In genomic region chr15:84983299-84983698, GRCh38 we compare ENCODE assay signal across 9 cellular contexts. TPM values are rescaled to one million over a fixed set of nuclear protein-coding genes. Genes with fewer than 3 reads are reported as not detected.
DNase-seq lines count a peak whose midpoint lies in the region; ATAC-seq, FAIRE-seq and TF ChIP-seq lines count a peak whose summit lies in the region.
"Had no signal": no experiment of that assay in that cellular context is flagged by ENCODE, and none has a peak within 500 bp of the region (broad histone marks: within the 10 kb centered on the region; RNA-seq: fewer than 3 reads in every experiment).

No MANE protein-coding gene starts in this region.

- no peaks in the 10 kb centered on the region for H3K27me3 ChIP-seq in Caco-2 (replicated peaks; ENCODE audit: control insufficient read depth, insufficient read depth, low read length)
- H3K27me3 ChIP-seq in PC-9 (ENCODE audit: insufficient read depth, low read depth) = no peaks in the 10 kb centered on the region
- H3K27me3 ChIP-seq in endothelial cell of umbilical vein (ENCODE audit: control insufficient read depth in 2 of 2, insufficient read depth in 2 of 2, low read length in 2 of 2) = no peaks in the 10 kb centered on the region
- H3K27me3 ChIP-seq in parathyroid adenoma (ENCODE audit: control insufficient read depth, insufficient read depth, low read length) = no peaks in the 10 kb centered on the region

- H3K27me3 Mint-ChIP-seq in Caco-2 (ENCODE audit: insufficient read depth, unreplicated experiment) = no peaks in the 10 kb centered on the region

- H4K20me1 ChIP-seq in PC-9 (ENCODE audit: insufficient read depth) (peaks cover 20% of the 10 kb centered on the region), endothelial cell of umbilical vein (replicated peaks; ENCODE audit: control insufficient read depth, extremely low read depth, insufficient read depth, low read length) (no peaks in the 10 kb centered on the region)

- H3K9me3 Mint-ChIP-seq in Caco-2 (ENCODE audit: unreplicated experiment) = no peaks in the 10 kb centered on the region

- intact Hi-C loops in Caco-2 (cut with micrococcal nuclease; ENCODE audit: unreplicated experiment) (no loop called here), PC-9 (cut with micrococcal nuclease; ENCODE audit: unreplicated experiment) (loop anchor here (2.0 to 5.0 kb wide), 2 partner anchors 28 to 381 kb away; partner anchors contain the start of gene ZSCAN2), endothelial cell of umbilical vein (cut with micrococcal nuclease) (loop anchor here (5.0 kb wide), 1 partner anchor 44 kb away; no protein-coding TSS in a partner anchor)

- CTCF ChIA-PET in Caco-2 (lab: Charles Lee) = no interaction called here
- CTCF ChIA-PET in PC-9 (lab: Charles Lee) = interaction anchor here (0.6 to 0.9 kb wide), 2 partner anchors 39 to 71 kb away, joined by 3 to 4 read pairs; no protein-coding TSS in a partner anchor
- CTCF ChIA-PET in endothelial cell of umbilical vein (lab: Charles Lee) = interaction anchor here (0.8 to 4.0 kb wide), 10 partner anchors 20 to 384 kb away, joined by 3 to 21 read pairs (median 3); no protein-coding TSS in a partner anchor

- H3K36me3 ChIP-seq in Caco-2 (ENCODE audit: control insufficient read depth, insufficient read depth, low read length) = no peaks in the 10 kb centered on the region
- H3K36me3 ChIP-seq in PC-9 (ENCODE audit: low read depth) = no peaks in the 10 kb centered on the region
- no peaks in the 10 kb centered on the region for H3K36me3 ChIP-seq in endothelial cell of umbilical vein (ENCODE audit: control insufficient read depth in 2 of 2, extremely low read depth in 1 of 2, insufficient read depth in 2 of 2, low read length in 2 of 2)
- H3K36me3 ChIP-seq in parathyroid adenoma (ENCODE audit: control insufficient read depth, insufficient read depth, low read length) = no peaks in the 10 kb centered on the region

- dilution Hi-C loops in endothelial cell of umbilical vein (cut with MboI; ENCODE audit: extremely low pct_ligation_motif_present, low sequenced_read_pairs) = no loop called here

- DNase-seq in Caco-2 (no peak), PC-9 (no peak), endothelial cell of umbilical vein (ENCODE audit: low read depth, low spot score) (peak; percentile 18), T1000 (lab: John Stamatoyannopoulos, UW) (no peak)
- DNase-seq: stimulated activated CD4-positive, alpha-beta T cell treated with anti-CD3 and anti-CD28 coated beads, Interleukin-4, amount 100 ng/mL, for 1 hour had no signal

- H3K4me2 ChIP-seq in PC-9 = peak overlapping the region; percentile 96
- peak overlapping the region; percentile 98 for H3K4me2 ChIP-seq in endothelial cell of umbilical vein (ENCODE audit: insufficient read depth, low read length)
- peak overlapping the region; percentile 65 for H3K4me2 ChIP-seq in parathyroid adenoma (ENCODE audit: low read length)

- no peaks in the 10 kb centered on the region for H3K9me3 ChIP-seq in Caco-2
- no peaks in the 10 kb centered on the region for H3K9me3 ChIP-seq in PC-9 (ENCODE audit: insufficient read depth, low read depth)
- no peaks in the 10 kb centered on the region for H3K9me3 ChIP-seq in endothelial cell of umbilical vein (replicated peaks; ENCODE audit: control insufficient read depth, insufficient read depth, low read length)
- no peaks in the 10 kb centered on the region for H3K9me3 ChIP-seq in parathyroid adenoma (ENCODE audit: control insufficient read depth, low read length)

- TF ChIP-seq POLR2A in endothelial cell of umbilical vein (IDR thresholded peaks at IDR 0.05; ENCODE audit: low read depth, low read length) = no peak

- 0 out of 2 replicates have a peak, but pooled peaks cover 8% of the 10 kb centered on the region for H3K4me1 ChIP-seq in Caco-2
- H3K4me1 ChIP-seq in PC-9 (replicated peaks; ENCODE audit: insufficient read depth) = peaks cover 29% of the 10 kb centered on the region
- H3K4me1 ChIP-seq in endothelial cell of umbilical vein (ENCODE audit: control insufficient read depth, extremely low read depth, insufficient read depth, low read length) = peaks cover 16% of the 10 kb centered on the region
- H3K4me1 ChIP-seq in parathyroid adenoma = peaks cover 6% of the 10 kb centered on the region

- H2AFZ ChIP-seq in PC-9 (no peak overlapping the region), endothelial cell of umbilical vein (ENCODE audit: low read depth, low read length) (no peak overlapping the region), parathyroid adenoma (peak overlapping the region; percentile 74)

- H3K79me2 ChIP-seq in PC-9 (ENCODE audit: low read depth) = peaks cover 62% of the 10 kb centered on the region
- peaks cover 48% of the 10 kb centered on the region for H3K79me2 ChIP-seq in endothelial cell of umbilical vein (ENCODE audit: control insufficient read depth, insufficient read depth, low read length)
- H3K79me2 ChIP-seq in parathyroid adenoma = peaks cover under 1% of the 10 kb centered on the region

- no peaks in the 10 kb centered on the region for H3K4me1 Mint-ChIP-seq in Caco-2 (ENCODE audit: low read depth, unreplicated experiment)

- POLR2A ChIA-PET in Caco-2 (lab: Charles Lee) (no interaction called here), PC-9 (lab: Charles Lee; ENCODE audit: unreplicated experiment) (interaction anchor here (0.6 to 0.7 kb wide), 4 partner anchors 41 to 131 kb away, joined by 3 to 6 read pairs (median 4); no protein-coding TSS in a partner anchor), endothelial cell of umbilical vein (lab: Charles Lee) (no interaction called here)

- H3K4me3 Mint-ChIP-seq in Caco-2 (ENCODE audit: unreplicated experiment) = peak overlapping the region; percentile 92

- H3K9ac ChIP-seq in endothelial cell of umbilical vein (replicated peaks; ENCODE audit: extremely low read depth, insufficient read depth, low read length) (no peak overlapping the region), parathyroid adenoma (no peak overlapping the region)

- H3K4me3 ChIP-seq in Caco-2 (ENCODE audit: low read depth, low read length) (peak overlapping the region; percentile 86), PC-9 (peak overlapping the region; percentile 69), endothelial cell of umbilical vein (replicated peaks in 1 of 3; ENCODE audit: insufficient read depth in 1 of 3, low read depth in 1 of 3, low read length in 3 of 3) (peak overlapping the region in 2 of 3 experiments; percentile 84 to 86), parathyroid adenoma (ENCODE audit: low read depth, low read length) (peak overlapping the region; percentile 6)

- ATAC-seq in HG02759 (IDR thresholded peaks at IDR 0.05; ENCODE audit: unreplicated experiment) (no peak), GM21825 (IDR thresholded peaks at IDR 0.05; ENCODE audit: unreplicated experiment) (no peak), HG03460 (IDR thresholded peaks at IDR 0.05; ENCODE audit: unreplicated experiment) (no peak)

- peak overlapping the region; percentile 70 for H3K27ac Mint-ChIP-seq in Caco-2 (ENCODE audit: unreplicated experiment)

- H3K9me2 ChIP-seq in PC-9 (ENCODE audit: insufficient read depth) = no peaks in the 10 kb centered on the region

- H3F3A ChIP-seq in PC-9 (ENCODE audit: insufficient read depth, low read depth) = peaks cover 6% of the 10 kb centered on the region; the same call in 1 of the 2 replicates

- BruUV-seq in Caco-2 (replicated peaks; lab: Mats Ljungman, UMichigan) = no TSS peak
- no TSS peak for BruUV-seq in PC-9 (replicated peaks; lab: Mats Ljungman, UMichigan)
- BruUV-seq in endothelial cell of umbilical vein (replicated peaks; lab: Mats Ljungman, UMichigan) = no TSS peak

- TF ChIP-seq CTCF in Caco-2 (IDR thresholded peaks at IDR 0.05; ENCODE audit: insufficient read depth in 1 of 2, low read depth in 1 of 2, low read length in 1 of 2, severe bottlenecking in 1 of 2, unreplicated experiment in 1 of 2) = no peak
- no peak for TF ChIP-seq CTCF in PC-9 (conservative IDR thresholded peaks at IDR 0.05)
- TF ChIP-seq CTCF in endothelial cell of umbilical vein (IDR thresholded peaks at IDR 0.05; ENCODE audit: extremely low read depth in 1 of 2, insufficient read depth in 1 of 2, low read depth in 1 of 2, low read length in 2 of 2) = no peak
- TF ChIP-seq CTCF in parathyroid adenoma (IDR thresholded peaks at IDR 0.05) = no peak

- H3K36me3 Mint-ChIP-seq in Caco-2 (ENCODE audit: insufficient read depth, unreplicated experiment) = peaks cover 16% of the 10 kb centered on the region

- FAIRE-seq in endothelial cell of umbilical vein (lab: Jason Lieb, UNC) = no peak

- H3K27ac ChIP-seq in PC-9 = 0 out of 2 replicates have a peak overlapping the region, but pooled peaks have one; percentile 1
- no peak overlapping the region for H3K27ac ChIP-seq in endothelial cell of umbilical vein (ENCODE audit: insufficient read depth, low read depth, low read length)
- no peak overlapping the region for H3K27ac ChIP-seq in parathyroid adenoma

- H3K9me1 ChIP-seq in endothelial cell of umbilical vein (replicated peaks; ENCODE audit: control insufficient read depth, extremely low read depth, insufficient read depth, low read length) = no peaks in the 10 kb centered on the region

TF ChIP-seq in endothelial cell of umbilical vein, 7 proteins besides CTCF, POLR2A, EP300 and RAD21:
- TF ChIP-seq JUN (IDR thresholded peaks at IDR 0.05; ENCODE audit: borderline replicate concordance, insufficient read depth, insufficient read length, low read depth) (no peak), EZH2 (IDR thresholded peaks at IDR 0.05; ENCODE audit: borderline replicate concordance, low read depth, low read length, severe bottlenecking) (no peak), MAX (IDR thresholded peaks at IDR 0.05; ENCODE audit: insufficient read depth, insufficient read length) (no peak), GATA2 (IDR thresholded peaks at IDR 0.05; ENCODE audit: insufficient read depth, insufficient read length, low read depth, low read length) (no peak)

RNA-seq across cellular contexts. Expression of gene PDE8A, which starts 1.6 kb away (rescaled TPM):
- total RNA-seq in Caco-2 (2022) = 25.2 and 32.0 TPM in 2 replicates
- 38.8 and 47.3 TPM in 2 replicates for total RNA-seq in PC-9 (2021)
- 45.7 and 46.9 TPM in 2 replicates for total RNA-seq in endothelial cell of umbilical vein
- polyA plus RNA-seq in endothelial cell of umbilical vein = 19.3 and 21.3 TPM in 2 replicates
- 20.8 and 23.3 TPM in 2 replicates for polyA plus RNA-seq in endothelial cell of umbilical vein (2011; cell fraction: cytosol; rRNA removed)
- polyA plus RNA-seq in endothelial cell of umbilical vein (2011; cell fraction: nucleus; rRNA removed) = 113 and 128 TPM in 2 replicates
- polyA plus RNA-seq in endothelial cell of umbilical vein (2012) = 20.4 and 24.4 TPM in 2 replicates
- 36.7 and 47.9 TPM in 2 replicates for polyA minus RNA-seq in endothelial cell of umbilical vein
- 40.5 TPM for polyA minus RNA-seq in endothelial cell of umbilical vein (2011; cell fraction: cytosol; rRNA and poly(A)+ RNA removed)
- 69.0 and 87.8 TPM in 2 replicates for polyA minus RNA-seq in endothelial cell of umbilical vein (2011; cell fraction: nucleus; rRNA and poly(A)+ RNA removed)

Comparison
In these comparisons a context has a peak if more than half of its experiments do, and no peak if none do; other contexts are left out.
1. H3K4me3 ChIP-seq: peak in every context shown above with its lines; median percentile 86 in Caco-2; 85 in endothelial cell of umbilical vein; 69 in PC-9; 6 in parathyroid adenoma.